18 cellular contexts compared by ENCODE assay signal in genomic region chr5:80156156-80156555, GRCh38.
DNase-seq lines count a peak whose midpoint lies in the region; ATAC-seq and TF ChIP-seq lines count a peak whose summit lies in the region.
"Had no signal": no experiment of that assay in that cellular context is flagged by ENCODE, and none has a peak within 500 bp of the region (broad histone marks: within the 10 kb centered on the region; RNA-seq: fewer than 3 reads in every experiment).

No MANE protein-coding gene starts in this region.

- no peak overlapping the region for H2BK5ac ChIP-seq in IMR-90 (ENCODE audit: low read depth, low read length, poor library complexity, severe bottlenecking)
- H2BK5ac ChIP-seq in neuronal stem cell (ENCODE audit: low read length) = no peak overlapping the region

- CTCF ChIA-PET in IMR-90 (lab: Yijun Ruan, JAX) = interaction anchor here (0.7 kb wide), 1 partner anchor 13 kb away, joined by 3 read pairs; no protein-coding TSS in a partner anchor

- peak; percentile 60 for ATAC-seq in IMR-90 (ENCODE audit: low read depth)
- no peak for ATAC-seq in HG03280 (IDR thresholded peaks at IDR 0.05; ENCODE audit: unreplicated experiment)
- ATAC-seq: gastroesophageal sphincter had no signal

- TF ChIP-seq POLR2A in IMR-90 (IDR thresholded peaks at IDR 0.05; ENCODE audit: low read depth, low read length) (no peak), breast epithelium (IDR thresholded peaks at IDR 0.05) (no peak)

- peak; percentile 7 for DNase-seq in activated CD8-positive, alpha-beta memory T cell treated with anti-CD3 and anti-CD28 coated beads for 24 hours
- DNase-seq in activated CD8-positive, alpha-beta memory T cell treated with anti-CD3 and anti-CD28 coated beads, Interleukin-2, amount 50 U/mL, for 4 hours = no peak
- DNase-seq in IMR-90 = peak; percentile 24
- peak; percentile 52 for DNase-seq in choroid plexus epithelial cell (ENCODE audit: low read depth)
- DNase-seq in neuronal stem cell (ENCODE audit: low spot score) = no peak
- no peak for DNase-seq in breast epithelium (ENCODE audit: low spot score in 2 of 2)
- no peak for DNase-seq in epidermal melanocyte (ENCODE audit: insufficient read length, low spot score)
- DNase-seq: 8988T; activated CD4-positive, alpha-beta memory T cell treated with anti-CD3 and anti-CD28 coated beads, Interleukin-2, amount 10 ng/mL, durations not matched to agents 7 days and 5 days; NCI-H2029 treated with DMSO at 0.1 percent for 48 hours; NCI-H526 treated with DMSO at 0.1 percent for 48 hours; PC-9; stimulated activated CD4-positive, alpha-beta T cell treated with anti-CD3 and anti-CD28 coated beads, Interleukin-4, amount 100 ng/mL, for 4 hours; transverse colon had no signal

- H4K91ac ChIP-seq in IMR-90 (ENCODE audit: insufficient read depth, low read depth, low read length) = no peak overlapping the region
- H4K91ac ChIP-seq in neuronal stem cell (ENCODE audit: low read depth, low read length, poor library complexity) = no peak overlapping the region

- H3K14ac ChIP-seq in IMR-90 (replicated peaks; ENCODE audit: low read depth, low read length) (peak overlapping the region; percentile 52; the same call in 1 of the 2 replicates), neuronal stem cell (ENCODE audit: low read length) (no peak overlapping the region)

- H2AFZ ChIP-seq in IMR-90 (replicated peaks; ENCODE audit: low read length, poor library complexity) = no peak overlapping the region
- no peak overlapping the region for H2AFZ ChIP-seq in neuronal stem cell (ENCODE audit: low read length)
- H2AFZ ChIP-seq: PC-9 had no signal

- H3K4me2 ChIP-seq in IMR-90 (ENCODE audit: low read depth, low read length) = no peak overlapping the region
- H3K4me2 ChIP-seq in neuronal stem cell (ENCODE audit: insufficient read depth, low read length, poor library complexity, severe bottlenecking) = no peak overlapping the region
- H3K4me2 ChIP-seq: PC-9 had no signal

- no CpG with 5 or more reads among the region's 5 CpGs for WGBS in IMR-90 (ENCODE audit: extremely low coverage in 2 of 2, insufficient read length in 1 of 2), 2 experiments
- no CpG with 5 or more reads among the region's 5 CpGs for WGBS in neuronal stem cell (ENCODE audit: extremely low coverage in 2 of 2, insufficient read length in 2 of 2, insufficient replicate concordance in 1 of 2), 2 donors

- H3K27ac ChIP-seq in IMR-90 (ENCODE audit: insufficient read depth, low read length) (no peak overlapping the region), neuronal stem cell (replicated peaks; ENCODE audit: low read length) (peak overlapping the region; percentile 49), breast epithelium (no peak overlapping the region)
- H3K27ac ChIP-seq: C4-2B, gastroesophageal sphincter, neutrophil, PC-9, transverse colon had no signal

- no peak overlapping the region for H3K18ac ChIP-seq in IMR-90 (ENCODE audit: low read depth, low read length)
- no peak overlapping the region for H3K18ac ChIP-seq in neuronal stem cell (ENCODE audit: low read length)

- H3K9me3 ChIP-seq in IMR-90 (ENCODE audit: control insufficient read depth, insufficient read depth, low read length) = no peaks in the 10 kb centered on the region
- H3K9me3 ChIP-seq in neuronal stem cell (replicated peaks in 1 of 2; ENCODE audit: control insufficient read depth in 2 of 2, insufficient read depth in 1 of 2, low read depth in 1 of 2, low read length in 2 of 2) = peaks cover 0 to 2% of the 10 kb centered on the region in 2 donors
- no peaks in the 10 kb centered on the region for H3K9me3 ChIP-seq in breast epithelium
- H3K9me3 ChIP-seq: gastroesophageal sphincter, neutrophil, transverse colon had no signal

- no peak overlapping the region for H3K9ac ChIP-seq in IMR-90 (ENCODE audit: low read depth, low read length)
- no peak overlapping the region for H3K9ac ChIP-seq in neuronal stem cell (ENCODE audit: low read depth, low read length, poor library complexity)

- no peaks in the 10 kb centered on the region; the same call in 1 of the 2 replicates for H3K36me3 ChIP-seq in IMR-90 (ENCODE audit: control insufficient read depth, insufficient read depth, low read length)
- H3K36me3 ChIP-seq in neuronal stem cell (replicated peaks in 1 of 2; ENCODE audit: control insufficient read depth in 2 of 2, insufficient read depth in 2 of 2, low read length in 2 of 2) = peaks cover 0 to 1% of the 10 kb centered on the region in 2 donors
- H3K36me3 ChIP-seq in breast epithelium = peaks cover 5% of the 10 kb centered on the region

- no peak overlapping the region for H2BK15ac ChIP-seq in IMR-90 (ENCODE audit: low read depth, low read length)
- no peak overlapping the region for H2BK15ac ChIP-seq in neuronal stem cell (ENCODE audit: low read length)

- no peaks in the 10 kb centered on the region for H4K20me1 ChIP-seq in IMR-90 (ENCODE audit: insufficient read depth, low read length)

- H2BK12ac ChIP-seq in neuronal stem cell (ENCODE audit: low read length) = no peak overlapping the region

- no peak overlapping the region; the same call in 1 of the 2 replicates for H2BK120ac ChIP-seq in IMR-90 (ENCODE audit: low read depth, low read length)
- H2BK120ac ChIP-seq in neuronal stem cell (ENCODE audit: low read depth, low read length) = no peak overlapping the region

- no peak overlapping the region for H3K56ac ChIP-seq in IMR-90 (ENCODE audit: extremely low read depth, insufficient read depth, low read length)

- POLR2A ChIA-PET in IMR-90 (lab: Charles Lee; ENCODE audit: unreplicated experiment) = no interaction called here

- dilution Hi-C loops in IMR-90 (cut with HindIII; ENCODE audit: low sequenced_read_pairs, unreplicated experiment) = no loop called here

- no peaks in the 10 kb centered on the region for H3K79me1 ChIP-seq in IMR-90 (ENCODE audit: low read depth in 1 of 2, low read length in 2 of 2)
- H3K79me1 ChIP-seq in neuronal stem cell (ENCODE audit: low read depth, low read length) = no peaks in the 10 kb centered on the region

- H3K4me3 ChIP-seq in IMR-90 (ENCODE audit: insufficient read depth, low read depth, low read length) (no peak overlapping the region), choroid plexus epithelial cell (ENCODE audit: low read depth, low read length) (no peak overlapping the region), neuronal stem cell (ENCODE audit: low read length in 2 of 2) (no peak overlapping the region), breast epithelium (no peak overlapping the region)
- H3K4me3 ChIP-seq: gastroesophageal sphincter, PC-9, transverse colon had no signal

- no TSS peak for BruUV-seq in IMR-90 (replicated peaks; lab: Mats Ljungman, UMichigan)

- no peak overlapping the region for H3K23ac ChIP-seq in IMR-90 (ENCODE audit: low read depth, low read length)
- H3K23ac ChIP-seq in neuronal stem cell (ENCODE audit: low read depth, low read length, poor library complexity) = no peak overlapping the region

- H4K5ac ChIP-seq in IMR-90 (ENCODE audit: low read depth, low read length) = no peak overlapping the region

- H2BK20ac ChIP-seq in IMR-90 (ENCODE audit: low read depth, low read length) = no peak overlapping the region

- H3K27me3 ChIP-seq in IMR-90 (ENCODE audit: control insufficient read depth, insufficient read depth, low read length) (no peaks in the 10 kb centered on the region), neuronal stem cell (ENCODE audit: control insufficient read depth in 3 of 3, insufficient read depth in 3 of 3, low read depth in 1 of 3, low read length in 3 of 3) (no peaks in the 10 kb centered on the region), breast epithelium (no peaks in the 10 kb centered on the region)
- H3K27me3 ChIP-seq: gastroesophageal sphincter, neutrophil, transverse colon had no signal

- no peak overlapping the region for H2AK9ac ChIP-seq in IMR-90 (replicated peaks; ENCODE audit: low read depth, low read length, poor library complexity)

- H3K4ac ChIP-seq in IMR-90 (ENCODE audit: low read depth, low read length) = no peak overlapping the region
- no peak overlapping the region for H3K4ac ChIP-seq in neuronal stem cell (ENCODE audit: low read length)

- intact Hi-C loops in IMR-90 (cut with micrococcal nuclease) (no loop called here), breast epithelium (cut with DNase I; ENCODE audit: low total_unique reads) (no loop called here)

- TF ChIP-seq CTCF in IMR-90 (conservative IDR thresholded peaks at IDR 0.05; ENCODE audit: low read depth, low read length) (no peak), choroid plexus epithelial cell (conservative IDR thresholded peaks at IDR 0.05; ENCODE audit: low read depth, low read length) (no peak), breast epithelium (IDR thresholded peaks at IDR 0.05) (no peak)

- H3K4me1 ChIP-seq in IMR-90 (ENCODE audit: control insufficient read depth, insufficient read depth, low read length) (peaks cover 3% of the 10 kb centered on the region; the same call in 1 of the 2 replicates), neuronal stem cell (ENCODE audit: control insufficient read depth in 2 of 2, insufficient read depth in 1 of 2, low read depth in 1 of 2, low read length in 2 of 2) (peaks cover 6% of the 10 kb centered on the region in 2 donors), breast epithelium (no peaks in the 10 kb centered on the region)
- H3K4me1 ChIP-seq: gastroesophageal sphincter had no signal

- no peak for TF ChIP-seq RAD21 in IMR-90 (IDR thresholded peaks at IDR 0.05; ENCODE audit: low read length)

- H4K8ac ChIP-seq in IMR-90 (ENCODE audit: low read depth in 2 of 2, low read length in 2 of 2) (no peak overlapping the region), neuronal stem cell (ENCODE audit: low read depth, low read length) (no peak overlapping the region)

- in situ Hi-C loops in IMR-90 (cut with MboI; ENCODE audit: low sequenced_read_pairs) = no loop called here

- peaks cover 7% of the 10 kb centered on the region for H3K9me1 ChIP-seq in IMR-90 (ENCODE audit: insufficient read depth, low read length)

- H2AK5ac ChIP-seq in IMR-90 (ENCODE audit: low read depth, low read length) (no peak overlapping the region), neuronal stem cell (ENCODE audit: low read depth, low read length) (no peak overlapping the region)

TF ChIP-seq in IMR-90, 13 proteins besides CTCF, POLR2A, EP300 and RAD21 (continues in another document):
- TF ChIP-seq, protein P1, sequence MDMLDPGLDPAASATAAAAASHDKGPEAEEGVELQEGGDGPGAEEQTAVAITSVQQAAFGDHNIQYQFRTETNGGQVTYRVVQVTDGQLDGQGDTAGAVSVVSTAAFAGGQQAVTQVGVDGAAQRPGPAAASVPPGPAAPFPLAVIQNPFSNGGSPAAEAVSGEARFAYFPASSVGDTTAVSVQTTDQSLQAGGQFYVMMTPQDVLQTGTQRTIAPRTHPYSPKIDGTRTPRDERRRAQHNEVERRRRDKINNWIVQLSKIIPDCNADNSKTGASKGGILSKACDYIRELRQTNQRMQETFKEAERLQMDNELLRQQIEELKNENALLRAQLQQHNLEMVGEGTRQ (IDR thresholded peaks at IDR 0.05; ENCODE audit: low read depth, low read length) = no peak
- TF ChIP-seq NFE2L2 (IDR thresholded peaks at IDR 0.05; ENCODE audit: low read depth, low read length) = no peak
- no peak for TF ChIP-seq BHLHE40 (IDR thresholded peaks at IDR 0.05; ENCODE audit: low read depth, low read length)
- TF ChIP-seq SMC3 (IDR thresholded peaks at IDR 0.05; ENCODE audit: low read depth, low read length) = no peak

Comparison
In these comparisons a context has a peak if more than half of its experiments do, and no peak if none do; other contexts are left out.
1. DNase-seq: peak in activated CD8-positive, alpha-beta memory T cell treated with anti-CD3 and anti-CD28 coated beads for 24 hours (single experiment), IMR-90 (single experiment) and choroid plexus epithelial cell (single experiment); none in activated CD8-positive, alpha-beta memory T cell treated with anti-CD3 and anti-CD28 coated beads, Interleukin-2, amount 50 U/mL, for 4 hours (single experiment), neuronal stem cell (single experiment), breast epithelium (0 of 2) and epidermal melanocyte (single experiment).